ENCODE assay signal across 1 cellular context in the genomic region with DNA sequence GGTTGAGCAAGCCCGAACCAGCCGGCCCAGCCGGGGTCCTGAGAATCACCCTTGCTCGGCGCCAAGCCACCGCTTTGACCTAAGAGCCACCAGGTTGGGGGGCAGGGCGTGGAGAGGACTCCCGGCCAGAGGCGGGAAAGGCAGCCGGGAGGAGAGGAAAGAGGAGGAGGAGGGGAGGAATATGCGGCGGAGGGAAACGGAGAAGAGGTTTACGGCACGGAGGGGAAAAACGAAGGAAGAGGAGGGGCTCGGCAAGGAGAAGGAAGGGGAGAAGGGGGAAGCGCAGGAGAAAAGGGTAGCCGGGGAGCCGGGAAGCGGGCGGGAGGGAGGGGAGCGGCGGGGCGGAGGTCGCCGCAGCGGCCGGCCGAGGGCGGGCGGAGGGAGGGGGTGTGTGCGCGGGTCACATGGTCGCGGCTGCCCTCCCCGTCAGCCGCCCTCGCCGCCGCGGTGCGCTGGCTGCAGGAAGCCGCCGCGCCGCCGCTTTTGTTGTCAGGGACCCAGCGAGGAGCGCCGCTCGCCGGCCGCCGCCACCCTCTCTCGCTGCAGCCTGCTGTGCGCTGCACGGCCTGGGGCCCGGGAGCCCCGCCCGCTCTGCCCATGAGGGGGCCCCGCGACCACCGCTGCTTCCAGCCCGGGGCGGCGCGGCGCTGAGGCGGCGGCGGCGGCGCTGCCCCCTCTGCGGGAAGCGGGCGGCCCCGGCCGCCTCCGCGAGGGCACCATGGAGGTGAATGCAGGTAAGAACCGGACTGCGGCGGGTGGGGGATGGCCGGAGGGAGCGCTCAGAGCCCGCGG.
TF ChIP-seq lines count a peak whose summit lies in the region.

A gene (plus strand): TSS at position 426 of the 792 bp plus-strand sequence. CDS start 293 bp downstream, at position 719.

TF ChIP-seq in HEK293, 187 proteins besides CTCF, POLR2A, EP300 and RAD21 (continued from another document):
- TF ChIP-seq, protein P1, sequence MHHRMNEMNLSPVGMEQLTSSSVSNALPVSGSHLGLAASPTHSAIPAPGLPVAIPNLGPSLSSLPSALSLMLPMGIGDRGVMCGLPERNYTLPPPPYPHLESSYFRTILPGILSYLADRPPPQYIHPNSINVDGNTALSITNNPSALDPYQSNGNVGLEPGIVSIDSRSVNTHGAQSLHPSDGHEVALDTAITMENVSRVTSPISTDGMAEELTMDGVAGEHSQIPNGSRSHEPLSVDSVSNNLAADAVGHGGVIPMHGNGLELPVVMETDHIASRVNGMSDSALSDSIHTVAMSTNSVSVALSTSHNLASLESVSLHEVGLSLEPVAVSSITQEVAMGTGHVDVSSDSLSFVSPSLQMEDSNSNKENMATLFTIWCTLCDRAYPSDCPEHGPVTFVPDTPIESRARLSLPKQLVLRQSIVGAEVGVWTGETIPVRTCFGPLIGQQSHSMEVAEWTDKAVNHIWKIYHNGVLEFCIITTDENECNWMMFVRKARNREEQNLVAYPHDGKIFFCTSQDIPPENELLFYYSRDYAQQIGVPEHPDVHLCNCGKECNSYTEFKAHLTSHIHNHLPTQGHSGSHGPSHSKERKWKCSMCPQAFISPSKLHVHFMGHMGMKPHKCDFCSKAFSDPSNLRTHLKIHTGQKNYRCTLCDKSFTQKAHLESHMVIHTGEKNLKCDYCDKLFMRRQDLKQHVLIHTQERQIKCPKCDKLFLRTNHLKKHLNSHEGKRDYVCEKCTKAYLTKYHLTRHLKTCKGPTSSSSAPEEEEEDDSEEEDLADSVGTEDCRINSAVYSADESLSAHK (tag by site-specific recombination; IDR thresholded peaks at IDR 0.05) = peak; percentile 54; the same call in 1 of the 2 replicates
- TF ChIP-seq, protein P2, sequence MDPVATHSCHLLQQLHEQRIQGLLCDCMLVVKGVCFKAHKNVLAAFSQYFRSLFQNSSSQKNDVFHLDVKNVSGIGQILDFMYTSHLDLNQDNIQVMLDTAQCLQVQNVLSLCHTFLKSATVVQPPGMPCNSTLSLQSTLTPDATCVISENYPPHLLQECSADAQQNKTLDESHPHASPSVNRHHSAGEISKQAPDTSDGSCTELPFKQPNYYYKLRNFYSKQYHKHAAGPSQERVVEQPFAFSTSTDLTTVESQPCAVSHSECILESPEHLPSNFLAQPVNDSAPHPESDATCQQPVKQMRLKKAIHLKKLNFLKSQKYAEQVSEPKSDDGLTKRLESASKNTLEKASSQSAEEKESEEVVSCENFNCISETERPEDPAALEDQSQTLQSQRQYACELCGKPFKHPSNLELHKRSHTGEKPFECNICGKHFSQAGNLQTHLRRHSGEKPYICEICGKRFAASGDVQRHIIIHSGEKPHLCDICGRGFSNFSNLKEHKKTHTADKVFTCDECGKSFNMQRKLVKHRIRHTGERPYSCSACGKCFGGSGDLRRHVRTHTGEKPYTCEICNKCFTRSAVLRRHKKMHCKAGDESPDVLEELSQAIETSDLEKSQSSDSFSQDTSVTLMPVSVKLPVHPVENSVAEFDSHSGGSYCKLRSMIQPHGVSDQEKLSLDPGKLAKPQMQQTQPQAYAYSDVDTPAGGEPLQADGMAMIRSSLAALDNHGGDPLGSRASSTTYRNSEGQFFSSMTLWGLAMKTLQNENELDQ (tag by site-specific recombination; IDR thresholded peaks at IDR 0.05; ENCODE audit: low read depth) = no peak
- TF ChIP-seq ZNF596 (tag by site-specific recombination; IDR thresholded peaks at IDR 0.05) (peak; percentile 32; the same call in 1 of the 2 replicates), SETDB1 (IDR thresholded peaks at IDR 0.05; ENCODE audit: insufficient read length, low read length) (no peak), ZNF830 (tag by site-specific recombination; IDR thresholded peaks at IDR 0.05; ENCODE audit: low read depth) (no peak), ZBTB48 (tag by site-specific recombination; IDR thresholded peaks at IDR 0.05) (no peak), ZNF621 (tag by site-specific recombination; IDR thresholded peaks at IDR 0.05) (no peak), ZNF792 (tag by site-specific recombination; IDR thresholded peaks at IDR 0.05) (no peak), ZXDB (tag by site-specific recombination; IDR thresholded peaks at IDR 0.05) (peak; percentile 57), FEZF1 (tag by site-specific recombination; IDR thresholded peaks at IDR 0.05) (no peak), ZNF747 (tag by site-specific recombination; IDR thresholded peaks at IDR 0.05) (no peak), ZNF707 (tag by site-specific recombination; IDR thresholded peaks at IDR 0.05) (no peak), ZNF654 (tag by site-specific recombination; IDR thresholded peaks at IDR 0.05; ENCODE audit: low read depth) (no peak), ZNF341 (tag by site-specific recombination; IDR thresholded peaks at IDR 0.05; ENCODE audit: low read depth) (peak; percentile 88), HOXC10 (CRISPR knock-in tag; IDR thresholded peaks at IDR 0.05) (no peak), ZNF202 (tag by site-specific recombination; IDR thresholded peaks at IDR 0.05; ENCODE audit: borderline replicate concordance) (no peak), ZFP41 (tag by site-specific recombination; IDR thresholded peaks at IDR 0.05; ENCODE audit: borderline replicate concordance) (no peak), KLF8 (tag by site-specific recombination; IDR thresholded peaks at IDR 0.05) (peak; percentile 92), EGR2 (tag by site-specific recombination; IDR thresholded peaks at IDR 0.05; ENCODE audit: low read depth) (0 out of 2 replicates have a peak, but pooled peaks have one; percentile 42), ZNF600 (tag by site-specific recombination; IDR thresholded peaks at IDR 0.05) (0 out of 2 replicates have a peak, but pooled peaks have one; percentile 66), MZF1 (tag by site-specific recombination; IDR thresholded peaks at IDR 0.05; ENCODE audit: borderline replicate concordance) (no peak), ZFP3 (tag by site-specific recombination; IDR thresholded peaks at IDR 0.05; ENCODE audit: low read depth) (no peak), ZNF140 (tag by site-specific recombination; IDR thresholded peaks at IDR 0.05) (no peak), ZNF223 (tag by site-specific recombination; IDR thresholded peaks at IDR 0.05) (no peak), SP7 (tag by site-specific recombination; IDR thresholded peaks at IDR 0.05) (peak; percentile 76)
- TF ChIP-seq, protein P3, sequence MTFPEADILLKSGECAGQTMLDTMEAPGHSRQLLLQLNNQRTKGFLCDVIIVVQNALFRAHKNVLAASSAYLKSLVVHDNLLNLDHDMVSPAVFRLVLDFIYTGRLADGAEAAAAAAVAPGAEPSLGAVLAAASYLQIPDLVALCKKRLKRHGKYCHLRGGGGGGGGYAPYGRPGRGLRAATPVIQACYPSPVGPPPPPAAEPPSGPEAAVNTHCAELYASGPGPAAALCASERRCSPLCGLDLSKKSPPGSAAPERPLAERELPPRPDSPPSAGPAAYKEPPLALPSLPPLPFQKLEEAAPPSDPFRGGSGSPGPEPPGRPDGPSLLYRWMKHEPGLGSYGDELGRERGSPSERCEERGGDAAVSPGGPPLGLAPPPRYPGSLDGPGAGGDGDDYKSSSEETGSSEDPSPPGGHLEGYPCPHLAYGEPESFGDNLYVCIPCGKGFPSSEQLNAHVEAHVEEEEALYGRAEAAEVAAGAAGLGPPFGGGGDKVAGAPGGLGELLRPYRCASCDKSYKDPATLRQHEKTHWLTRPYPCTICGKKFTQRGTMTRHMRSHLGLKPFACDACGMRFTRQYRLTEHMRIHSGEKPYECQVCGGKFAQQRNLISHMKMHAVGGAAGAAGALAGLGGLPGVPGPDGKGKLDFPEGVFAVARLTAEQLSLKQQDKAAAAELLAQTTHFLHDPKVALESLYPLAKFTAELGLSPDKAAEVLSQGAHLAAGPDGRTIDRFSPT (tag by site-specific recombination; IDR thresholded peaks at IDR 0.05) = no peak
- TF ChIP-seq, protein P4, sequence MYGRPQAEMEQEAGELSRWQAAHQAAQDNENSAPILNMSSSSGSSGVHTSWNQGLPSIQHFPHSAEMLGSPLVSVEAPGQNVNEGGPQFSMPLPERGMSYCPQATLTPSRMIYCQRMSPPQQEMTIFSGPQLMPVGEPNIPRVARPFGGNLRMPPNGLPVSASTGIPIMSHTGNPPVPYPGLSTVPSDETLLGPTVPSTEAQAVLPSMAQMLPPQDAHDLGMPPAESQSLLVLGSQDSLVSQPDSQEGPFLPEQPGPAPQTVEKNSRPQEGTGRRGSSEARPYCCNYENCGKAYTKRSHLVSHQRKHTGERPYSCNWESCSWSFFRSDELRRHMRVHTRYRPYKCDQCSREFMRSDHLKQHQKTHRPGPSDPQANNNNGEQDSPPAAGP (tag by site-specific recombination; IDR thresholded peaks at IDR 0.05) = peak; percentile 78; the same call in 1 of the 2 replicates
- TF ChIP-seq, protein P5, sequence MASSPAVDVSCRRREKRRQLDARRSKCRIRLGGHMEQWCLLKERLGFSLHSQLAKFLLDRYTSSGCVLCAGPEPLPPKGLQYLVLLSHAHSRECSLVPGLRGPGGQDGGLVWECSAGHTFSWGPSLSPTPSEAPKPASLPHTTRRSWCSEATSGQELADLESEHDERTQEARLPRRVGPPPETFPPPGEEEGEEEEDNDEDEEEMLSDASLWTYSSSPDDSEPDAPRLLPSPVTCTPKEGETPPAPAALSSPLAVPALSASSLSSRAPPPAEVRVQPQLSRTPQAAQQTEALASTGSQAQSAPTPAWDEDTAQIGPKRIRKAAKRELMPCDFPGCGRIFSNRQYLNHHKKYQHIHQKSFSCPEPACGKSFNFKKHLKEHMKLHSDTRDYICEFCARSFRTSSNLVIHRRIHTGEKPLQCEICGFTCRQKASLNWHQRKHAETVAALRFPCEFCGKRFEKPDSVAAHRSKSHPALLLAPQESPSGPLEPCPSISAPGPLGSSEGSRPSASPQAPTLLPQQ (tag by site-specific recombination; IDR thresholded peaks at IDR 0.05) = 0 out of 2 replicates have a peak, but pooled peaks have one; percentile 44
- TF ChIP-seq, protein P6, sequence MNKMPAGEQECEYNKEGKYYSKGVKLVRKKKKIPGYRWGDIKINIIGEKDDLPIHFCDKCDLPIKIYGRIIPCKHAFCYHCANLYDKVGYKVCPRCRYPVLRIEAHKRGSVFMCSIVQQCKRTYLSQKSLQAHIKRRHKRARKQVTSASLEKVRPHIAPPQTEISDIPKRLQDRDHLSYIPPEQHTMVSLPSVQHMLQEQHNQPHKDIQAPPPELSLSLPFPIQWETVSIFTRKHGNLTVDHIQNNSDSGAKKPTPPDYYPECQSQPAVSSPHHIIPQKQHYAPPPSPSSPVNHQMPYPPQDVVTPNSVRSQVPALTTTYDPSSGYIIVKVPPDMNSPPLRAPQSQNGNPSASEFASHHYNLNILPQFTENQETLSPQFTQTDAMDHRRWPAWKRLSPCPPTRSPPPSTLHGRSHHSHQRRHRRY (tag by site-specific recombination; IDR thresholded peaks at IDR 0.05) = no peak
- TF ChIP-seq, protein P7, sequence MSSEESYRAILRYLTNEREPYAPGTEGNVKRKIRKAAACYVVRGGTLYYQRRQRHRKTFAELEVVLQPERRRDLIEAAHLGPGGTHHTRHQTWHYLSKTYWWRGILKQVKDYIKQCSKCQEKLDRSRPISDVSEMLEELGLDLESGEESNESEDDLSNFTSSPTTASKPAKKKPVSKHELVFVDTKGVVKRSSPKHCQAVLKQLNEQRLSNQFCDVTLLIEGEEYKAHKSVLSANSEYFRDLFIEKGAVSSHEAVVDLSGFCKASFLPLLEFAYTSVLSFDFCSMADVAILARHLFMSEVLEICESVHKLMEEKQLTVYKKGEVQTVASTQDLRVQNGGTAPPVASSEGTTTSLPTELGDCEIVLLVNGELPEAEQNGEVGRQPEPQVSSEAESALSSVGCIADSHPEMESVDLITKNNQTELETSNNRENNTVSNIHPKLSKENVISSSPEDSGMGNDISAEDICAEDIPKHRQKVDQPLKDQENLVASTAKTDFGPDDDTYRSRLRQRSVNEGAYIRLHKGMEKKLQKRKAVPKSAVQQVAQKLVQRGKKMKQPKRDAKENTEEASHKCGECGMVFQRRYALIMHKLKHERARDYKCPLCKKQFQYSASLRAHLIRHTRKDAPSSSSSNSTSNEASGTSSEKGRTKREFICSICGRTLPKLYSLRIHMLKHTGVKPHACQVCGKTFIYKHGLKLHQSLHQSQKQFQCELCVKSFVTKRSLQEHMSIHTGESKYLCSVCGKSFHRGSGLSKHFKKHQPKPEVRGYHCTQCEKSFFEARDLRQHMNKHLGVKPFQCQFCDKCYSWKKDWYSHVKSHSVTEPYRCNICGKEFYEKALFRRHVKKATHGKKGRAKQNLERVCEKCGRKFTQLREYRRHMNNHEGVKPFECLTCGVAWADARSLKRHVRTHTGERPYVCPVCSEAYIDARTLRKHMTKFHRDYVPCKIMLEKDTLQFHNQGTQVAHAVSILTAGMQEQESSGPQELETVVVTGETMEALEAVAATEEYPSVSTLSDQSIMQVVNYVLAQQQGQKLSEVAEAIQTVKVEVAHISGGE (tag by site-specific recombination; conservative IDR thresholded peaks at IDR 0.05; ENCODE audit: low read depth) = 0 out of 2 replicates have a peak, but pooled peaks have one; percentile 33
- TF ChIP-seq, protein P8, sequence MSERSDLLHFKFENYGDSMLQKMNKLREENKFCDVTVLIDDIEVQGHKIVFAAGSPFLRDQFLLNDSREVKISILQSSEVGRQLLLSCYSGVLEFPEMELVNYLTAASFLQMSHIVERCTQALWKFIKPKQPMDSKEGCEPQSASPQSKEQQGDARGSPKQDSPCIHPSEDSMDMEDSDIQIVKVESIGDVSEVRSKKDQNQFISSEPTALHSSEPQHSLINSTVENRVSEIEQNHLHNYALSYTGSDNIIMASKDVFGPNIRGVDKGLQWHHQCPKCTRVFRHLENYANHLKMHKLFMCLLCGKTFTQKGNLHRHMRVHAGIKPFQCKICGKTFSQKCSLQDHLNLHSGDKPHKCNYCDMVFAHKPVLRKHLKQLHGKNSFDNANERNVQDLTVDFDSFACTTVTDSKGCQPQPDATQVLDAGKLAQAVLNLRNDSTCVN (tag by site-specific recombination; optimal IDR thresholded peaks at IDR 0.05) = peak; percentile 47
- TF ChIP-seq, protein P9, sequence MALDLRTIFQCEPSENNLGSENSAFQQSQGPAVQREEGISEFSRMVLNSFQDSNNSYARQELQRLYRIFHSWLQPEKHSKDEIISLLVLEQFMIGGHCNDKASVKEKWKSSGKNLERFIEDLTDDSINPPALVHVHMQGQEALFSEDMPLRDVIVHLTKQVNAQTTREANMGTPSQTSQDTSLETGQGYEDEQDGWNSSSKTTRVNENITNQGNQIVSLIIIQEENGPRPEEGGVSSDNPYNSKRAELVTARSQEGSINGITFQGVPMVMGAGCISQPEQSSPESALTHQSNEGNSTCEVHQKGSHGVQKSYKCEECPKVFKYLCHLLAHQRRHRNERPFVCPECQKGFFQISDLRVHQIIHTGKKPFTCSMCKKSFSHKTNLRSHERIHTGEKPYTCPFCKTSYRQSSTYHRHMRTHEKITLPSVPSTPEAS (tag by site-specific recombination; IDR thresholded peaks at IDR 0.05) = no peak
- TF ChIP-seq, protein P10, sequence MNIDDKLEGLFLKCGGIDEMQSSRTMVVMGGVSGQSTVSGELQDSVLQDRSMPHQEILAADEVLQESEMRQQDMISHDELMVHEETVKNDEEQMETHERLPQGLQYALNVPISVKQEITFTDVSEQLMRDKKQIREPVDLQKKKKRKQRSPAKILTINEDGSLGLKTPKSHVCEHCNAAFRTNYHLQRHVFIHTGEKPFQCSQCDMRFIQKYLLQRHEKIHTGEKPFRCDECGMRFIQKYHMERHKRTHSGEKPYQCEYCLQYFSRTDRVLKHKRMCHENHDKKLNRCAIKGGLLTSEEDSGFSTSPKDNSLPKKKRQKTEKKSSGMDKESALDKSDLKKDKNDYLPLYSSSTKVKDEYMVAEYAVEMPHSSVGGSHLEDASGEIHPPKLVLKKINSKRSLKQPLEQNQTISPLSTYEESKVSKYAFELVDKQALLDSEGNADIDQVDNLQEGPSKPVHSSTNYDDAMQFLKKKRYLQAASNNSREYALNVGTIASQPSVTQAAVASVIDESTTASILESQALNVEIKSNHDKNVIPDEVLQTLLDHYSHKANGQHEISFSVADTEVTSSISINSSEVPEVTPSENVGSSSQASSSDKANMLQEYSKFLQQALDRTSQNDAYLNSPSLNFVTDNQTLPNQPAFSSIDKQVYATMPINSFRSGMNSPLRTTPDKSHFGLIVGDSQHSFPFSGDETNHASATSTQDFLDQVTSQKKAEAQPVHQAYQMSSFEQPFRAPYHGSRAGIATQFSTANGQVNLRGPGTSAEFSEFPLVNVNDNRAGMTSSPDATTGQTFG (tag by site-specific recombination; IDR thresholded peaks at IDR 0.05; ENCODE audit: borderline replicate concordance) = no peak
